In genomic region chr16:88014954-88015805, GRCh38 we compare ENCODE assay signal across 18 cellular contexts.
A peak's percentile ranks its signal among the peaks of the same experiment; 100 is the strongest.
DNase-seq lines count a peak whose midpoint lies in the region; ATAC-seq, FAIRE-seq and TF ChIP-seq lines count a peak whose summit lies in the region.
"Had no signal": no experiment of that assay in that cellular context is flagged by ENCODE, and none has a peak within 500 bp of the region (broad histone marks: within the 10 kb centered on the region; RNA-seq: fewer than 3 reads in every experiment).

No MANE protein-coding gene starts in this region.

- TF ChIP-seq EP300 in H1 (IDR thresholded peaks at IDR 0.05; ENCODE audit: borderline replicate concordance in 1 of 2, low read depth in 2 of 2, low read length in 2 of 2): no peak

- H3K18ac ChIP-seq in H1 (ENCODE audit: extremely low read depth, low read length): no peak overlapping the region

- no peaks in the 10 kb centered on the region; a peak in 1 of 4 replicates for H3K79me2 ChIP-seq in H1 (ENCODE audit: control insufficient read depth in 1 of 2, insufficient read depth in 2 of 2, low read length in 2 of 2)

- 0 out of 2 replicates have a peak overlapping the region, but pooled peaks have one; percentile 24 for H2AK5ac ChIP-seq in H1 (ENCODE audit: low read depth, low read length)

- no peak for FAIRE-seq in H1 (lab: Jason Lieb, UNC)

- ATAC-seq in sciatic nerve (peak; percentile 56), foreskin keratinocyte (no peak)
- no peak for ATAC-seq in activated CD8-positive, alpha-beta memory T cell treated with anti-CD3 and anti-CD28 coated beads, Interleukin-2, amount 10 ng/mL, durations not matched to agents 7 days and 5 days

- H3K23ac ChIP-seq in H1 (ENCODE audit: insufficient read length): no peak overlapping the region

- POLR2A ChIA-PET in H1 (lab: Charles Lee; ENCODE audit: partially characterized antibody): no interaction called here

- CTCF ChIA-PET in H1 (lab: Charles Lee; ENCODE audit: partially characterized antibody): interaction anchor here (0.8 to 2.1 kb wide), 4 partner anchors 8 to 32 kb away, joined by 3 to 4 read pairs (median 4); no protein-coding TSS in a partner anchor
- CTCF ChIA-PET in activated CD8-positive, alpha-beta memory T cell treated with anti-CD3 and anti-CD28 coated beads, Interleukin-2, amount 10 ng/mL, durations not matched to agents 7 days and 5 days (lab: Charles Lee): no interaction called here

- H3K36me3 ChIP-seq in SJSA1 (no peaks in the 10 kb centered on the region; the same call in none of the 2 replicates), H1 (ENCODE audit: control insufficient read depth in 2 of 4, insufficient read depth in 4 of 4, low read length in 3 of 4) (peaks cover 0 to 6% (median 2%) of the 10 kb centered on the region in 4 experiments; a peak in 5 of 8 replicates), HAP-1 (replicated peaks) (no peaks in the 10 kb centered on the region)

- no peak overlapping the region for H3K14ac ChIP-seq in H1 (ENCODE audit: insufficient read length)

- DNase-seq in HT-29 (ENCODE audit: low spot score): peak; percentile 75
- DNase-seq in SJSA1 (ENCODE audit: low read depth in 1 of 2, low spot score in 2 of 2): no peak
- DNase-seq in H1 (ENCODE audit: low read depth in 1 of 2, low spot score in 2 of 2): no peak
- peak; percentile 53 for DNase-seq in sciatic nerve (ENCODE audit: low spot score)
- no peak for DNase-seq in HAP-1 (ENCODE audit: low spot score in 2 of 2)
- DNase-seq in foreskin keratinocyte: no peak
- no peak for DNase-seq in activated CD8-positive, alpha-beta memory T cell treated with anti-CD3 and anti-CD28 coated beads, Interleukin-2, amount 10 ng/mL, durations not matched to agents 7 days and 5 days
- DNase-seq: activated naive CD4-positive, alpha-beta T cell treated with anti-CD3 and anti-CD28 coated beads for 36 hours; GOT3; midbrain; NCI-H1092; NCI-H2029 treated with DMSO at 0.1 percent for 48 hours; NCI-H510A; nephron progenitor cell; stimulated activated naive CD4-positive, alpha-beta T cell treated with Interleukin-2 at 50 U/mL for 16 hours; trophoblast cell had no signal

- H3K4ac ChIP-seq in H1 (replicated peaks; ENCODE audit: insufficient read length, low read depth, low read length): no peak overlapping the region

- H3K4me2 ChIP-seq in H1 (ENCODE audit: insufficient read depth in 1 of 2, low read depth in 2 of 2, low read length in 2 of 2): no peak overlapping the region

- H4K91ac ChIP-seq in H1 (replicated peaks; ENCODE audit: insufficient read length, low read length): no peak overlapping the region

- no peak overlapping the region for H3K27ac Mint-ChIP-seq in activated CD8-positive, alpha-beta memory T cell treated with anti-CD3 and anti-CD28 coated beads, Interleukin-2, amount 10 ng/mL, durations not matched to agents 7 days and 5 days
- H3K27ac Mint-ChIP-seq: activated naive CD4-positive, alpha-beta T cell treated with anti-CD3 and anti-CD28 coated beads for 36 hours; nephron progenitor cell had no signal

- H3K79me1 ChIP-seq in H1 (ENCODE audit: low read depth, low read length): peaks cover 9% of the 10 kb centered on the region; the same call in 1 of the 2 replicates

- H2BK5ac ChIP-seq in H1 (ENCODE audit: low read depth, low read length): no peak overlapping the region; the same call in none of the 2 replicates

- no peak overlapping the region for H2BK20ac ChIP-seq in H1 (ENCODE audit: low read length)

- no peaks in the 10 kb centered on the region for H4K20me1 ChIP-seq in H1 (replicated peaks in 1 of 2; ENCODE audit: control insufficient read depth in 1 of 2, insufficient read depth in 2 of 2, low read length in 2 of 2)

- H3K27me3 ChIP-seq in SJSA1 (replicated peaks): no peaks in the 10 kb centered on the region
- no peaks in the 10 kb centered on the region for H3K27me3 ChIP-seq in H1 (replicated peaks in 1 of 4; ENCODE audit: control insufficient read depth in 3 of 4, extremely low read depth in 1 of 4, insufficient read depth in 3 of 4, low read length in 3 of 4)
- H3K27me3 ChIP-seq in HAP-1 (ENCODE audit: low read depth): no peaks in the 10 kb centered on the region
- no peaks in the 10 kb centered on the region for H3K27me3 ChIP-seq in foreskin keratinocyte
- H3K27me3 ChIP-seq: ascending aorta had no signal

- no peak overlapping the region for H2BK15ac ChIP-seq in H1 (ENCODE audit: low read length)

- in situ Hi-C loops in HAP-1 (cut with MboI; ENCODE audit: low sequenced_read_pairs): no loop called here

- no peaks in the 10 kb centered on the region for H3K9me3 ChIP-seq in SJSA1 (replicated peaks)
- peaks cover 0 to 8% of the 10 kb centered on the region in 2 experiments; a peak in 2 of 4 replicates for H3K9me3 ChIP-seq in H1 (ENCODE audit: insufficient read depth in 2 of 2, low read depth in 1 of 2, low read length in 1 of 2)
- H3K9me3 ChIP-seq in HAP-1: no peaks in the 10 kb centered on the region
- H3K9me3 ChIP-seq: ascending aorta had no signal

- peaks cover 30% of the 10 kb centered on the region for H3K4me1 ChIP-seq in SJSA1 (replicated peaks)
- H3K4me1 ChIP-seq in H1 (replicated peaks in 1 of 4; ENCODE audit: control insufficient read depth in 3 of 4, insufficient read depth in 4 of 4, low read length in 3 of 4): peaks cover 0 to 12% (median under 1%) of the 10 kb centered on the region in 4 experiments; a peak in 4 of 7 replicates
- no peaks in the 10 kb centered on the region for H3K4me1 ChIP-seq in HAP-1
- peaks cover 5% of the 10 kb centered on the region for H3K4me1 ChIP-seq in foreskin keratinocyte
- H3K4me1 ChIP-seq: ascending aorta had no signal

- H3K27ac ChIP-seq in SJSA1 (peak overlapping the region; percentile 33), H1 (ENCODE audit: low read depth, low read length) (no peak overlapping the region), foreskin keratinocyte (no peak overlapping the region)
- H3K27ac ChIP-seq: ascending aorta, RWPE1 had no signal

- no peak overlapping the region for H2AFZ ChIP-seq in H1 (ENCODE audit: low read length)

- H3K4me3 ChIP-seq in SJSA1 (no peak overlapping the region), H1 (ENCODE audit: extremely low read depth in 1 of 4, insufficient read depth in 2 of 4, low read depth in 3 of 4, low read length in 4 of 4) (no peak overlapping the region), HAP-1 (no peak overlapping the region)
- H3K4me3 ChIP-seq: ascending aorta had no signal

- no peaks in the 10 kb centered on the region for H3K36me3 Mint-ChIP-seq in activated CD8-positive, alpha-beta memory T cell treated with anti-CD3 and anti-CD28 coated beads, Interleukin-2, amount 10 ng/mL, durations not matched to agents 7 days and 5 days

- H2BK120ac ChIP-seq in H1 (replicated peaks; ENCODE audit: low read depth, low read length): no peak overlapping the region

- no peak overlapping the region for H3K56ac ChIP-seq in H1 (replicated peaks; ENCODE audit: insufficient read length, low read depth, low read length)

- 91% methylated on average over 31 of the region's 32 CpGs; no CpG with 5 or more reads in 1 of the 2 experiments for WGBS in H1 (ENCODE audit: extremely low coverage in 1 of 2, insufficient coverage in 1 of 2, insufficient read length in 1 of 2, insufficient replicate concordance in 2 of 2, low coverage in 1 of 2, low lambda C conversion rate in 2 of 2, missing lambda C conversion rate in 1 of 2), 2 experiments

- H4K5ac ChIP-seq in H1 (ENCODE audit: insufficient read length, low read depth, low read length): no peak overlapping the region

- TF ChIP-seq POLR2A in H1 (IDR thresholded peaks at IDR 0.05; ENCODE audit: control extremely low read depth in 1 of 2, low read depth in 2 of 2, low read length in 2 of 2): no peak

- TF ChIP-seq CTCF in H1 (IDR thresholded peaks at IDR 0.05; ENCODE audit: control extremely low read depth in 1 of 3, insufficient read depth in 1 of 3, low read depth in 1 of 3, low read length in 3 of 3): no peak
- no peak for TF ChIP-seq CTCF in foreskin keratinocyte (conservative IDR thresholded peaks at IDR 0.05)

- no peaks in the 10 kb centered on the region for H3K23me2 ChIP-seq in H1 (ENCODE audit: low read depth, low read length)

- intact Hi-C loops in sciatic nerve (cut with DNase I): no loop called here

- H2BK12ac ChIP-seq in H1 (ENCODE audit: low read depth, low read length): no peak overlapping the region

- no peak for TF ChIP-seq RAD21 in H1 (IDR thresholded peaks at IDR 0.05 in 1 of 2, conservative IDR thresholded peaks at IDR 0.05 in 1 of 2; ENCODE audit: low read depth in 2 of 2, low read length in 2 of 2)

- no peak overlapping the region for H3K9ac ChIP-seq in H1 (replicated peaks in 1 of 4; ENCODE audit: extremely low read depth in 1 of 4, low read depth in 3 of 4, low read length in 3 of 4)

- H3K4me1 Mint-ChIP-seq in activated CD8-positive, alpha-beta memory T cell treated with anti-CD3 and anti-CD28 coated beads, Interleukin-2, amount 10 ng/mL, durations not matched to agents 7 days and 5 days: no peaks in the 10 kb centered on the region

- no peak overlapping the region for H4K8ac ChIP-seq in H1 (ENCODE audit: extremely low read depth, insufficient read depth, low read length)

- no peaks in the 10 kb centered on the region for H3K9me3 Mint-ChIP-seq in activated CD8-positive, alpha-beta memory T cell treated with anti-CD3 and anti-CD28 coated beads, Interleukin-2, amount 10 ng/mL, durations not matched to agents 7 days and 5 days (ENCODE audit: low read depth)
- H3K9me3 Mint-ChIP-seq: activated naive CD4-positive, alpha-beta T cell treated with anti-CD3 and anti-CD28 coated beads for 36 hours; nephron progenitor cell had no signal

- no peaks in the 10 kb centered on the region for H3K27me3 Mint-ChIP-seq in activated CD8-positive, alpha-beta memory T cell treated with anti-CD3 and anti-CD28 coated beads, Interleukin-2, amount 10 ng/mL, durations not matched to agents 7 days and 5 days

- no peak overlapping the region for H3K4me3 Mint-ChIP-seq in activated CD8-positive, alpha-beta memory T cell treated with anti-CD3 and anti-CD28 coated beads, Interleukin-2, amount 10 ng/mL, durations not matched to agents 7 days and 5 days
- H3K4me3 Mint-ChIP-seq: activated naive CD4-positive, alpha-beta T cell treated with anti-CD3 and anti-CD28 coated beads for 36 hours; nephron progenitor cell had no signal

TF ChIP-seq in H1, 55 proteins besides CTCF, POLR2A, EP300 and RAD21 (continues in another document):
- no peak for TF ChIP-seq NRF1 (IDR thresholded peaks at IDR 0.05; ENCODE audit: low read depth, low read length)
- no peak for TF ChIP-seq TAF7 (optimal IDR thresholded peaks at IDR 0.05; ENCODE audit: borderline replicate concordance, low read depth, low read length)
- no peak for TF ChIP-seq YY1 (IDR thresholded peaks at IDR 0.05; ENCODE audit: low read depth, low read length)
- no peak for TF ChIP-seq TAF1 (IDR thresholded peaks at IDR 0.05; ENCODE audit: low read depth, low read length)
- no peak for TF ChIP-seq MAFK (IDR thresholded peaks at IDR 0.05; ENCODE audit: low read depth, low read length)
- TF ChIP-seq TBP (IDR thresholded peaks at IDR 0.05; ENCODE audit: low read depth, low read length): no peak
- TF ChIP-seq CREB1 (IDR thresholded peaks at IDR 0.05): no peak
- no peak for TF ChIP-seq EGR1 (IDR thresholded peaks at IDR 0.05; ENCODE audit: borderline replicate concordance, low read depth, low read length)
- TF ChIP-seq CTBP2 (IDR thresholded peaks at IDR 0.05; ENCODE audit: borderline replicate concordance, insufficient read depth, insufficient read length, low read length): no peak

Comparison
In these comparisons a context has a peak if more than half of its experiments do, and no peak if none do; other contexts are left out.
1. DNase-seq: peak in HT-29 (single experiment) and sciatic nerve (single experiment); none in SJSA1 (0 of 2), H1 (0 of 2), HAP-1 (0 of 2), foreskin keratinocyte (0 of 2) and activated CD8-positive, alpha-beta memory T cell treated with anti-CD3 and anti-CD28 coated beads, Interleukin-2, amount 10 ng/mL, durations not matched to agents 7 days and 5 days (single experiment).